Comparison of ENCODE assay signal across 17 cellular contexts in genomic region chr1:97599447-97599846, GRCh38.
DNase-seq lines count a peak whose midpoint lies in the region; ATAC-seq, FAIRE-seq and TF ChIP-seq lines count a peak whose summit lies in the region.
"Had no signal": no experiment of that assay in that cellular context is flagged by ENCODE, and none has a peak within 500 bp of the region (broad histone marks: within the 10 kb centered on the region; RNA-seq: fewer than 3 reads in every experiment).

No MANE protein-coding gene starts in this region.

- CTCF ChIA-PET in activated naive CD4-positive, alpha-beta T cell treated with anti-CD3 and anti-CD28 coated beads, Interleukin-2, amount 10 ng/mL, durations not matched to agents 7 days and 5 days (lab: Charles Lee), result no interaction called here
- CTCF ChIA-PET in IMR-90 (lab: Yijun Ruan, JAX), result interaction anchor here (0.9 kb wide), 1 partner anchor 357 kb away, joined by 3 read pairs; no protein-coding TSS in a partner anchor

- no peaks in the 10 kb centered on the region for H3K27me3 Mint-ChIP-seq in activated naive CD4-positive, alpha-beta T cell treated with anti-CD3 and anti-CD28 coated beads, Interleukin-2, amount 10 ng/mL, durations not matched to agents 7 days and 5 days
- H3K27me3 Mint-ChIP-seq in natural killer cell (ENCODE audit: low read depth in 2 of 2), result no peaks in the 10 kb centered on the region
- H3K27me3 Mint-ChIP-seq: B cell; CD4-positive, alpha-beta memory T cell had no signal

- no peak overlapping the region for H2AFZ ChIP-seq in IMR-90 (replicated peaks; ENCODE audit: low read length, poor library complexity)

- TF ChIP-seq POLR2A in IMR-90 (IDR thresholded peaks at IDR 0.05; ENCODE audit: low read depth, low read length), result no peak

- TF ChIP-seq RAD21 in IMR-90 (IDR thresholded peaks at IDR 0.05; ENCODE audit: low read length), result no peak

- no peak overlapping the region for H3K27ac Mint-ChIP-seq in activated naive CD4-positive, alpha-beta T cell treated with anti-CD3 and anti-CD28 coated beads, Interleukin-2, amount 50 U/mL, for 72 hours
- no peak overlapping the region for H3K27ac Mint-ChIP-seq in activated naive CD4-positive, alpha-beta T cell treated with anti-CD3 and anti-CD28 coated beads, Interleukin-2, amount 10 ng/mL, durations not matched to agents 7 days and 5 days
- no peak overlapping the region for H3K27ac Mint-ChIP-seq in natural killer cell
- H3K27ac Mint-ChIP-seq: B cell; CD4-positive, alpha-beta memory T cell had no signal

- peak; percentile 69 to 90 for ATAC-seq in activated naive CD4-positive, alpha-beta T cell treated with anti-CD3 and anti-CD28 coated beads, Interleukin-2, amount 50 U/mL, for 72 hours
- ATAC-seq in IMR-90 (ENCODE audit: low read depth) (peak; percentile 42; the same call in 1 of the 2 replicates), natural killer cell (peak in 2 of 3 donors; percentile 29 to 49), pancreas (no peak)

- H3K4ac ChIP-seq in IMR-90 (ENCODE audit: low read depth, low read length), result no peak overlapping the region

- H4K5ac ChIP-seq in IMR-90 (ENCODE audit: low read depth, low read length), result no peak overlapping the region

- no peak overlapping the region for H3K14ac ChIP-seq in IMR-90 (replicated peaks; ENCODE audit: low read depth, low read length)

- H3K27ac ChIP-seq in IMR-90 (ENCODE audit: insufficient read depth, low read length) (no peak overlapping the region), pancreas (no peak overlapping the region)
- H3K27ac ChIP-seq: Peyer's patch had no signal

- no peak overlapping the region for H2AK9ac ChIP-seq in IMR-90 (replicated peaks; ENCODE audit: low read depth, low read length, poor library complexity)

- H3K56ac ChIP-seq in IMR-90 (ENCODE audit: extremely low read depth, insufficient read depth, low read length), result no peak overlapping the region

- no peak overlapping the region for H3K18ac ChIP-seq in IMR-90 (ENCODE audit: low read depth, low read length)

- no peak overlapping the region for H2BK5ac ChIP-seq in IMR-90 (ENCODE audit: low read depth, low read length, poor library complexity, severe bottlenecking)

- no peak for TF ChIP-seq CTCF in IMR-90 (conservative IDR thresholded peaks at IDR 0.05; ENCODE audit: low read depth, low read length)
- TF ChIP-seq CTCF in bronchial epithelial cell (IDR thresholded peaks at IDR 0.05; ENCODE audit: insufficient read depth, low read length, severe bottlenecking), result no peak
- TF ChIP-seq CTCF in natural killer cell (IDR thresholded peaks at IDR 0.05), result no peak
- no peak for TF ChIP-seq CTCF in pancreas (IDR thresholded peaks at IDR 0.05)

- no peaks in the 10 kb centered on the region for H4K20me1 ChIP-seq in IMR-90 (ENCODE audit: insufficient read depth, low read length)

- intact Hi-C loops in IMR-90 (cut with micrococcal nuclease), result no loop called here
- intact Hi-C loops in natural killer cell (cut with micrococcal nuclease), result no loop called here
- intact Hi-C loops in pancreas (cut with DNase I), result no loop called here

- no CpG with 5 or more reads among the region's 2 CpGs for WGBS in IMR-90 (ENCODE audit: extremely low coverage in 2 of 2, insufficient read length in 1 of 2), 2 experiments
- WGBS in pancreas, 2 donors, result 84 to 92% methylated on average over 2 of the region's 2 CpGs

- H3K4me2 ChIP-seq in IMR-90 (ENCODE audit: low read depth, low read length), result no peak overlapping the region

- dilution Hi-C loops in IMR-90 (cut with HindIII; ENCODE audit: low sequenced_read_pairs, unreplicated experiment), result no loop called here

- no TSS peak for BruUV-seq in IMR-90 (replicated peaks; lab: Mats Ljungman, UMichigan)

- H3K9me3 ChIP-seq in IMR-90 (ENCODE audit: control insufficient read depth, insufficient read depth, low read length), result no peaks in the 10 kb centered on the region
- H3K9me3 ChIP-seq in pancreas, result no peaks in the 10 kb centered on the region
- H3K9me3 ChIP-seq: HAP-1, Peyer's patch had no signal

- H3K4me1 ChIP-seq in IMR-90 (ENCODE audit: control insufficient read depth, insufficient read depth, low read length), result peaks cover 2% of the 10 kb centered on the region; the same call in 1 of the 2 replicates
- H3K4me1 ChIP-seq in pancreas, result peaks cover 0 to 3% (median 0%) of the 10 kb centered on the region in 3 donors
- H3K4me1 ChIP-seq: HAP-1, Peyer's patch had no signal

- H3K36me3 ChIP-seq in IMR-90 (ENCODE audit: control insufficient read depth, insufficient read depth, low read length) (no peaks in the 10 kb centered on the region), bronchial epithelial cell (ENCODE audit: control insufficient read depth, insufficient read depth, low read length) (no peaks in the 10 kb centered on the region), pancreas (no peaks in the 10 kb centered on the region)
- H3K36me3 ChIP-seq: HAP-1, Peyer's patch had no signal

- no peak overlapping the region for H2BK120ac ChIP-seq in IMR-90 (ENCODE audit: low read depth, low read length)

- POLR2A ChIA-PET in IMR-90 (lab: Charles Lee; ENCODE audit: unreplicated experiment), result interaction anchor here (0.6 kb wide), 1 partner anchor 264 kb away, joined by 4 read pairs; no protein-coding TSS in a partner anchor

- H3K23ac ChIP-seq in IMR-90 (ENCODE audit: low read depth, low read length), result no peak overlapping the region

- H3K9me1 ChIP-seq in IMR-90 (ENCODE audit: insufficient read depth, low read length), result no peaks in the 10 kb centered on the region

- no peaks in the 10 kb centered on the region for H3K79me1 ChIP-seq in IMR-90 (ENCODE audit: low read depth in 1 of 2, low read length in 2 of 2)

- H2AK5ac ChIP-seq in IMR-90 (ENCODE audit: low read depth, low read length), result no peak overlapping the region

- no peaks in the 10 kb centered on the region for H3K9me3 Mint-ChIP-seq in activated naive CD4-positive, alpha-beta T cell treated with anti-CD3 and anti-CD28 coated beads, Interleukin-2, amount 50 U/mL, for 72 hours
- no peaks in the 10 kb centered on the region for H3K9me3 Mint-ChIP-seq in activated naive CD4-positive, alpha-beta T cell treated with anti-CD3 and anti-CD28 coated beads, Interleukin-2, amount 10 ng/mL, durations not matched to agents 7 days and 5 days
- no peaks in the 10 kb centered on the region for H3K9me3 Mint-ChIP-seq in natural killer cell
- H3K9me3 Mint-ChIP-seq: CD4-positive, alpha-beta memory T cell had no signal

- no peak overlapping the region for H2BK15ac ChIP-seq in IMR-90 (ENCODE audit: low read depth, low read length)

- no peaks in the 10 kb centered on the region for H3K27me3 ChIP-seq in IMR-90 (ENCODE audit: control insufficient read depth, insufficient read depth, low read length)
- no peaks in the 10 kb centered on the region for H3K27me3 ChIP-seq in bronchial epithelial cell (ENCODE audit: control insufficient read depth, insufficient read depth, low read length)
- no peaks in the 10 kb centered on the region for H3K27me3 ChIP-seq in pancreas
- H3K27me3 ChIP-seq: Peyer's patch had no signal

- in situ Hi-C loops in IMR-90 (cut with MboI; ENCODE audit: low sequenced_read_pairs), result no loop called here

- H4K8ac ChIP-seq in IMR-90 (ENCODE audit: low read depth in 2 of 2, low read length in 2 of 2), result no peak overlapping the region

- no peak overlapping the region for H4K91ac ChIP-seq in IMR-90 (ENCODE audit: insufficient read depth, low read depth, low read length)

- H3K4me3 ChIP-seq in IMR-90 (ENCODE audit: insufficient read depth, low read depth, low read length), result no peak overlapping the region
- H3K4me3 ChIP-seq in bronchial epithelial cell (ENCODE audit: low read depth, low read length), result no peak overlapping the region
- H3K4me3 ChIP-seq in pancreas, result no peak overlapping the region
- H3K4me3 ChIP-seq: HAP-1, Peyer's patch had no signal

- no peak for DNase-seq in activated naive CD4-positive, alpha-beta T cell treated with anti-CD3 and anti-CD28 coated beads, Interleukin-2, amount 50 U/mL, for 72 hours (ENCODE audit: low spot score in 2 of 2)
- DNase-seq in activated naive CD4-positive, alpha-beta T cell treated with anti-CD3 and anti-CD28 coated beads, Interleukin-2, amount 10 ng/mL, durations not matched to agents 7 days and 5 days, result no peak
- DNase-seq in IMR-90, result peak; percentile 27
- DNase-seq in bronchial epithelial cell (ENCODE audit: low read depth), result peak; percentile 56
- DNase-seq in natural killer cell, result no peak
- DNase-seq in pancreas, result no peak
- DNase-seq in dermis blood vessel endothelial cell, result no peak
- no peak for DNase-seq in NCI-H2029 treated with DMSO at 0.1 percent for 48 hours (lab: John Stamatoyannopoulos, UW)
- DNase-seq: CD4-positive, alpha-beta memory T cell; Kasumi-1; NCI-H1417; NCI-H1930; NCI-H510A treated with DMSO at 0.1 percent for 48 hours; Peyer's patch; SHP77 had no signal

- H3K36me3 Mint-ChIP-seq in activated naive CD4-positive, alpha-beta T cell treated with anti-CD3 and anti-CD28 coated beads, Interleukin-2, amount 50 U/mL, for 72 hours, result no peaks in the 10 kb centered on the region
- no peaks in the 10 kb centered on the region for H3K36me3 Mint-ChIP-seq in activated naive CD4-positive, alpha-beta T cell treated with anti-CD3 and anti-CD28 coated beads, Interleukin-2, amount 10 ng/mL, durations not matched to agents 7 days and 5 days
- no peaks in the 10 kb centered on the region for H3K36me3 Mint-ChIP-seq in natural killer cell

- H2BK20ac ChIP-seq in IMR-90 (ENCODE audit: low read depth, low read length), result no peak overlapping the region

- H3K4me1 Mint-ChIP-seq in activated naive CD4-positive, alpha-beta T cell treated with anti-CD3 and anti-CD28 coated beads, Interleukin-2, amount 10 ng/mL, durations not matched to agents 7 days and 5 days, result no peaks in the 10 kb centered on the region
- peaks cover 4 to 5% of the 10 kb centered on the region in 2 donors for H3K4me1 Mint-ChIP-seq in natural killer cell
- H3K4me1 Mint-ChIP-seq: B cell had no signal

- H3K4me3 Mint-ChIP-seq in activated naive CD4-positive, alpha-beta T cell treated with anti-CD3 and anti-CD28 coated beads, Interleukin-2, amount 10 ng/mL, durations not matched to agents 7 days and 5 days, result no peak overlapping the region
- no peak overlapping the region for H3K4me3 Mint-ChIP-seq in natural killer cell
- H3K4me3 Mint-ChIP-seq: B cell; CD4-positive, alpha-beta memory T cell had no signal

- FAIRE-seq in bronchial epithelial cell (lab: Jason Lieb, UNC), result no peak
- no peak for FAIRE-seq in pancreas (lab: Jason Lieb, UNC)

- H3K9ac ChIP-seq in IMR-90 (ENCODE audit: low read depth, low read length), result no peak overlapping the region

TF ChIP-seq in IMR-90, 13 proteins besides CTCF, POLR2A, EP300 and RAD21 (continues in another document):
- no peak for TF ChIP-seq RCOR1 (IDR thresholded peaks at IDR 0.05; ENCODE audit: insufficient replicate concordance, low read length)
- no peak for TF ChIP-seq RFX5 (IDR thresholded peaks at IDR 0.05; ENCODE audit: low read depth, low read length)
- no peak for TF ChIP-seq ELK1 (IDR thresholded peaks at IDR 0.05; ENCODE audit: borderline replicate concordance, low read depth, low read length)

Comparison
In these comparisons a context has a peak if more than half of its experiments do, and no peak if none do; other contexts are left out.
1. ATAC-seq: peak in activated naive CD4-positive, alpha-beta T cell treated with anti-CD3 and anti-CD28 coated beads, Interleukin-2, amount 50 U/mL, for 72 hours (2 of 2), IMR-90 (single experiment) and natural killer cell (2 of 3); none in pancreas (0 of 4).
2. DNase-seq: peak in IMR-90 (single experiment) and bronchial epithelial cell (single experiment); none in activated naive CD4-positive, alpha-beta T cell treated with anti-CD3 and anti-CD28 coated beads, Interleukin-2, amount 50 U/mL, for 72 hours (0 of 2), activated naive CD4-positive, alpha-beta T cell treated with anti-CD3 and anti-CD28 coated beads, Interleukin-2, amount 10 ng/mL, durations not matched to agents 7 days and 5 days (single experiment), natural killer cell (single experiment), pancreas (0 of 6), dermis blood vessel endothelial cell (single experiment) and NCI-H2029 treated with DMSO at 0.1 percent for 48 hours (single experiment).